14 cellular contexts compared by ENCODE assay signal in genomic region chr3:21942328-21942727, GRCh38.
DNase-seq lines count a peak whose midpoint lies in the region; ATAC-seq and TF ChIP-seq lines count a peak whose summit lies in the region.
"Had no signal": no experiment of that assay in that cellular context is flagged by ENCODE, and none has a peak within 500 bp of the region (broad histone marks: within the 10 kb centered on the region; RNA-seq: fewer than 3 reads in every experiment).

No MANE protein-coding gene starts in this region.

- H3K36me3 Mint-ChIP-seq in H9 (ENCODE audit: insufficient read depth in 1 of 3, low read depth in 3 of 3), result no peaks in the 10 kb centered on the region

- no peak overlapping the region for H3K27ac Mint-ChIP-seq in H9

- H3K36me3 ChIP-seq in heart right ventricle, result no peaks in the 10 kb centered on the region
- no peaks in the 10 kb centered on the region for H3K36me3 ChIP-seq in right atrium auricular region
- no peaks in the 10 kb centered on the region for H3K36me3 ChIP-seq in PC-3 (ENCODE audit: low read depth, low read length)
- no peaks in the 10 kb centered on the region for H3K36me3 ChIP-seq in tibial nerve
- H3K36me3 ChIP-seq: BLaER1 treated with 17β-estradiol and CSF1 and Interleukin-3, amounts not matched to agents 10 nM and 100 nM; uterus had no signal

- peak overlapping the region in 3 of 10 donors; percentile 31 to 42 (median 37) for H3K4me3 ChIP-seq in heart right ventricle
- H3K4me3 ChIP-seq in right atrium auricular region, result no peak overlapping the region
- H3K4me3 ChIP-seq in PC-3 (ENCODE audit: low read length), result no peak overlapping the region
- no peak overlapping the region for H3K4me3 ChIP-seq in fibroblast of mammary gland (ENCODE audit: control insufficient read depth, low read depth, low read length)
- no peak overlapping the region for H3K4me3 ChIP-seq in tibial nerve
- H3K4me3 ChIP-seq: BLaER1 treated with 17β-estradiol and CSF1 and Interleukin-3, amounts not matched to agents 10 nM and 100 nM; uterus had no signal

- no peak overlapping the region for H3K14ac ChIP-seq in H9 (ENCODE audit: insufficient read depth, low read length)

- no peaks in the 10 kb centered on the region for H3K9me3 ChIP-seq in heart right ventricle
- H3K9me3 ChIP-seq in right atrium auricular region, result no peaks in the 10 kb centered on the region
- no peaks in the 10 kb centered on the region for H3K9me3 ChIP-seq in PC-3 (ENCODE audit: low read length)
- H3K9me3 ChIP-seq in H9 (ENCODE audit: control insufficient read depth, low read depth, low read length), result no peaks in the 10 kb centered on the region
- H3K9me3 ChIP-seq in tibial nerve, result no peaks in the 10 kb centered on the region
- H3K9me3 ChIP-seq: BLaER1 treated with 17β-estradiol and CSF1 and Interleukin-3, amounts not matched to agents 10 nM and 100 nM; uterus had no signal

- intact Hi-C loops in heart right ventricle (cut with DNase I) (no loop called here), PC-3 (cut with micrococcal nuclease) (loop anchor here (10.0 kb wide), 1 partner anchor 142 kb away; no protein-coding TSS in a partner anchor)

- H3K79me1 ChIP-seq in H9 (ENCODE audit: insufficient read depth, low read depth, low read length, poor library complexity, severe bottlenecking), result no peaks in the 10 kb centered on the region

- no peak overlapping the region for H3K23ac ChIP-seq in H9 (ENCODE audit: insufficient read length, low read depth, low read length)

- H2BK15ac ChIP-seq in H9 (ENCODE audit: low read depth, low read length), result no peak overlapping the region

- H3K9me3 Mint-ChIP-seq in H9, result no peaks in the 10 kb centered on the region

- peak in 1 of 2 donors; percentile 54 for DNase-seq in heart right ventricle
- no peak for DNase-seq in right atrium auricular region (ENCODE audit: low spot score)
- DNase-seq in PC-3, result peak; percentile 96
- DNase-seq in fibroblast of mammary gland (ENCODE audit: low read depth), result peak; percentile 85
- no peak for DNase-seq in SW480 (ENCODE audit: low spot score)
- no peak for DNase-seq in NOMO-1 treated with dmso at 0.1 percent for 144 hours (lab: John Stamatoyannopoulos, UW; ENCODE audit: unreplicated experiment)
- DNase-seq in H9, result no peak
- no peak for DNase-seq in tibial nerve (ENCODE audit: low spot score in 2 of 2)
- DNase-seq: activated effector memory CD4-positive, alpha-beta T cell treated with Interleukin-2 at 50 U/mL for 16 hours; effector memory CD4-positive, alpha-beta T cell; left colon; NK-92 treated with Interleukin-12 subunit alpha and Interleukin-12 subunit beta, amount 100 ng/mL, for 24 hours; uterus had no signal

- POLR2A ChIA-PET in PC-3 (lab: Charles Lee; ENCODE audit: unreplicated experiment), result interaction anchor here (0.6 kb wide), 1 partner anchor 49 kb away, joined by 3 read pairs; no protein-coding TSS in a partner anchor

- H4K20me1 ChIP-seq in PC-3 (ENCODE audit: low read length), result no peaks in the 10 kb centered on the region
- no peaks in the 10 kb centered on the region for H4K20me1 ChIP-seq in H9 (ENCODE audit: control insufficient read depth, insufficient read depth, insufficient read length)
- H4K20me1 ChIP-seq: BLaER1 treated with 17β-estradiol and CSF1 and Interleukin-3, amounts not matched to agents 10 nM and 100 nM had no signal

- H3K4me2 ChIP-seq in PC-3 (ENCODE audit: low read length) (peak overlapping the region; percentile 44), H9 (ENCODE audit: insufficient read depth, insufficient read length, low read length) (no peak overlapping the region)
- H3K4me2 ChIP-seq: BLaER1 treated with 17β-estradiol and CSF1 and Interleukin-3, amounts not matched to agents 10 nM and 100 nM had no signal

- no TSS peak for BruUV-seq in PC-3 (replicated peaks; lab: Mats Ljungman, UMichigan)

- no peak for TF ChIP-seq EP300 in tibial nerve (IDR thresholded peaks at IDR 0.05)

- no peak overlapping the region for H3K4ac ChIP-seq in H9 (ENCODE audit: low read depth, low read length)

- H2BK12ac ChIP-seq in H9 (ENCODE audit: insufficient read length, low read depth, low read length), result no peak overlapping the region

- H3K9me2 ChIP-seq in PC-3 (replicated peaks; ENCODE audit: low read length), result no peaks in the 10 kb centered on the region; the same call in 1 of the 2 replicates

- H3K9ac ChIP-seq in PC-3 (ENCODE audit: low read length) (no peak overlapping the region), H9 (ENCODE audit: extremely low read depth, insufficient read length, low read length) (no peak overlapping the region)
- H3K9ac ChIP-seq: BLaER1 treated with 17β-estradiol and CSF1 and Interleukin-3, amounts not matched to agents 10 nM and 100 nM had no signal

- H3K27me3 ChIP-seq in heart right ventricle, result no peaks in the 10 kb centered on the region
- no peaks in the 10 kb centered on the region for H3K27me3 ChIP-seq in right atrium auricular region
- no peaks in the 10 kb centered on the region for H3K27me3 ChIP-seq in PC-3 (ENCODE audit: low read length)
- no peaks in the 10 kb centered on the region for H3K27me3 ChIP-seq in H9 (ENCODE audit: insufficient read depth, low read length)
- no peaks in the 10 kb centered on the region for H3K27me3 ChIP-seq in tibial nerve
- H3K27me3 ChIP-seq: BLaER1 treated with 17β-estradiol and CSF1 and Interleukin-3, amounts not matched to agents 10 nM and 100 nM; uterus had no signal

- H3K18ac ChIP-seq in H9 (ENCODE audit: insufficient read length, low read depth, low read length), result no peak overlapping the region

- H2BK120ac ChIP-seq in H9 (ENCODE audit: low read depth, low read length, poor library complexity, severe bottlenecking), result no peak overlapping the region

- no peak overlapping the region for H3K56ac ChIP-seq in H9 (ENCODE audit: insufficient read length, low read depth, low read length)

- H3F3A ChIP-seq in PC-3 (ENCODE audit: low read length, unreplicated experiment), result no peaks in the 10 kb centered on the region

- ATAC-seq in heart right ventricle (peak; percentile 11 to 95 (median 91)), PC-3 (peak; percentile 99)
- ATAC-seq: left colon had no signal

- no peaks in the 10 kb centered on the region for H3K4me1 Mint-ChIP-seq in H9

- no peaks in the 10 kb centered on the region for H3K23me2 ChIP-seq in H9 (ENCODE audit: insufficient read length, low read depth, low read length, poor library complexity, severe bottlenecking)

- H2AK5ac ChIP-seq in H9 (ENCODE audit: insufficient read length, low read length), result no peak overlapping the region

- H3K27ac ChIP-seq in heart right ventricle (peak overlapping the region in 4 of 10 donors; percentile 1 to 80 (median 36)), right atrium auricular region (no peak overlapping the region), PC-3 (ENCODE audit: low read length) (peak overlapping the region; percentile 41), H9 (ENCODE audit: insufficient read length, low read depth, low read length) (no peak overlapping the region), tibial nerve (no peak overlapping the region)
- H3K27ac ChIP-seq: BLaER1 treated with 17β-estradiol and CSF1 and Interleukin-3, amounts not matched to agents 10 nM and 100 nM; uterus had no signal

- no peaks in the 10 kb centered on the region for H3K79me2 ChIP-seq in PC-3 (ENCODE audit: low read length)
- H3K79me2 ChIP-seq in H9 (ENCODE audit: insufficient read depth, low read length), result no peaks in the 10 kb centered on the region

- no peak overlapping the region for H3K4me3 Mint-ChIP-seq in H9

- TF ChIP-seq CTCF in heart right ventricle (IDR thresholded peaks at IDR 0.05) (no peak), right atrium auricular region (IDR thresholded peaks at IDR 0.05) (no peak), PC-3 (conservative IDR thresholded peaks at IDR 0.05; ENCODE audit: low read depth, low read length) (no peak), fibroblast of mammary gland (conservative IDR thresholded peaks at IDR 0.05; ENCODE audit: control insufficient read depth, insufficient read depth, low read depth, low read length) (no peak), H9 (conservative IDR thresholded peaks at IDR 0.05) (no peak), tibial nerve (IDR thresholded peaks at IDR 0.05) (no peak)

- no peak overlapping the region for H4K91ac ChIP-seq in H9 (ENCODE audit: insufficient read length, low read depth, low read length)

- H4K8ac ChIP-seq in H9 (replicated peaks; ENCODE audit: insufficient read length, low read depth, low read length), result no peak overlapping the region

- no peak overlapping the region for H2BK20ac ChIP-seq in H9 (ENCODE audit: low read depth, low read length, poor library complexity, severe bottlenecking)

- no peak overlapping the region for H3T11ph ChIP-seq in H9 (ENCODE audit: low read length)

- H4K5ac ChIP-seq in H9 (ENCODE audit: insufficient read length, low read depth, low read length), result no peak overlapping the region

- TF ChIP-seq POLR2A in tibial nerve (IDR thresholded peaks at IDR 0.05), result no peak

- no peak overlapping the region for H2BK5ac ChIP-seq in H9 (ENCODE audit: insufficient read length, low read length)

- H3K27me3 Mint-ChIP-seq in H9 (ENCODE audit: low read depth), result no peaks in the 10 kb centered on the region

- H2AFZ ChIP-seq in PC-3 (ENCODE audit: low read length), result no peak overlapping the region; the same call in 1 of the 2 replicates
- H2AFZ ChIP-seq in H9 (ENCODE audit: low read length), result no peak overlapping the region

- CTCF ChIA-PET in PC-3 (lab: Charles Lee), result no interaction called here

- H3K4me1 ChIP-seq in heart right ventricle, result no peaks in the 10 kb centered on the region
- H3K4me1 ChIP-seq in right atrium auricular region, result no peaks in the 10 kb centered on the region
- H3K4me1 ChIP-seq in PC-3 (ENCODE audit: insufficient read depth, low read length), result peaks cover 7% of the 10 kb centered on the region
- no peaks in the 10 kb centered on the region for H3K4me1 ChIP-seq in H9 (ENCODE audit: insufficient read depth, low read length)
- H3K4me1 ChIP-seq in tibial nerve, result no peaks in the 10 kb centered on the region
- H3K4me1 ChIP-seq: BLaER1 treated with 17β-estradiol and CSF1 and Interleukin-3, amounts not matched to agents 10 nM and 100 nM; uterus had no signal

- WGBS in heart right ventricle, 2 donors, result 41 to 50% methylated on average over 6 of the region's 6 CpGs
- no CpG with 5 or more reads among the region's 6 CpGs for WGBS in H9 (ENCODE audit: extremely low coverage, insufficient read length, low lambda C conversion rate)
- 64 to 69% methylated on average over 6 of the region's 6 CpGs for WGBS in tibial nerve, 2 donors

Comparison
In these comparisons a context has a peak if more than half of its experiments do, and no peak if none do; other contexts are left out.
1. DNase-seq: peak in PC-3 (single experiment) and fibroblast of mammary gland (single experiment); none in right atrium auricular region (single experiment), SW480 (single experiment), NOMO-1 treated with dmso at 0.1 percent for 144 hours (single experiment), H9 (single experiment) and tibial nerve (0 of 2).